Comparison of ENCODE assay signal across 8 cellular contexts in the genomic region with DNA sequence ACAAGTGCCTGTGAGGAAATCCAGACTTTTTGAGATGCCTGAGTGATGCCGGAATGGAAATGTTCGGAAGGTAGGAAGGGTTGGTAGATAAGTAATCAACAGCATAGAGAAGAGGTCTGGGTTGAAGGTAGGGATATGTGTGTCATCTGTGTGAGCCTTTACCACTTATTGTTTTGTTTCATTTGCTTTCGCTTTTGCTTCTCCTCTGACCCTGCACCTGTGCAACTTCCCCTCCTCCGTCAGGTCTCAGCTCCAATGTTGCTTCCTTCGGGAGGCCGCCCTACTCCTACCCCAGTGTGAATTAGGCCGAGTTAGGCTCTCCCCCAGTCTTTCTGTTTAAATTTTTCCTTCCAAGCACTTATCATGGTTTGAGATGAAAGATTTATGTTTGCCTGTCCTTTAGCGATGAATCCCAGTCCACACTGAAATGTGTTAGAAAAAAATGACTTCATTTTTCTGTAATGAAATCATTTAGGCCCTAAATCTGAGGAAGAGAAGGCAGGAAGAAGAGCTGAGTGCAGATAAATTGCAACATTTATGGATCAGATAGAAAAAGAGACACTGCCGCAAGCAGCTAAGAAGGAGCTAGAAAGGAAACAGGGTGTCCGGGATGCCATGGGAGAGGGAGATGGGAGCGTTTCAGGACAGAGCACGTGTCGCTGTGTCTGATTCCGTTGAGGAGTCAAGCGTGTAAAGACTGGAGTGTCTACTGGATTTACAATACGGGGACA.
A peak's percentile ranks its signal among the peaks of the same experiment; 100 is the strongest.
DNase-seq lines count a peak whose midpoint lies in the region; ATAC-seq and TF ChIP-seq lines count a peak whose summit lies in the region.

No MANE protein-coding gene starts in this region.

- H3K27ac ChIP-seq in BLaER1 = no peak overlapping the region; the same call in 1 of the 2 replicates
- peak overlapping the region; percentile 29 to 74 (median 64) for H3K27ac ChIP-seq in sigmoid colon
- no peak overlapping the region for H3K27ac ChIP-seq in endodermal cell (ENCODE audit: low read depth, low read length)

- CTCF ChIA-PET in Calu3 (lab: Charles Lee) = no interaction called here

- H3K4me1 ChIP-seq in BLaER1 (peaks cover 26% of the 10 kb centered on the region), adipocyte (ENCODE audit: control insufficient read depth, insufficient read depth, low read length) (peaks cover 22% of the 10 kb centered on the region), sigmoid colon (peaks cover 0 to 49% (median 39%) of the 10 kb centered on the region in 4 donors), endodermal cell (ENCODE audit: control insufficient read depth, insufficient read depth, low read length) (no peaks in the 10 kb centered on the region)

- no peaks in the 10 kb centered on the region for H3K9me3 ChIP-seq in BLaER1
- H3K9me3 ChIP-seq in adipocyte (ENCODE audit: control insufficient read depth, low read length) = no peaks in the 10 kb centered on the region
- no peaks in the 10 kb centered on the region for H3K9me3 ChIP-seq in sigmoid colon
- no peaks in the 10 kb centered on the region for H3K9me3 ChIP-seq in endodermal cell (ENCODE audit: control insufficient read depth, low read length)

- H3K27ac Mint-ChIP-seq in endodermal cell (no peak overlapping the region), Calu3 (ENCODE audit: unreplicated experiment) (no peak overlapping the region)

- peak; percentile 81 for ATAC-seq in GM19023 (IDR thresholded peaks at IDR 0.05; ENCODE audit: unreplicated experiment)
- peak; percentile 86 for ATAC-seq in HG03103 (IDR thresholded peaks at IDR 0.05; ENCODE audit: low read depth, unreplicated experiment)

- intact Hi-C loops in sigmoid colon (cut with DNase I) (loop anchor here (5.0 kb wide), 1 partner anchor 157 kb away; no protein-coding TSS in a partner anchor), Calu3 (cut with micrococcal nuclease; ENCODE audit: unreplicated experiment) (no loop called here)

- H3K36me3 Mint-ChIP-seq in endodermal cell (ENCODE audit: low read depth) (no peaks in the 10 kb centered on the region), Calu3 (ENCODE audit: insufficient read depth, unreplicated experiment) (no peaks in the 10 kb centered on the region)

- no peaks in the 10 kb centered on the region for H4K20me1 ChIP-seq in BLaER1

- H3K9me3 Mint-ChIP-seq in endodermal cell (no peaks in the 10 kb centered on the region), Calu3 (ENCODE audit: low read depth, unreplicated experiment) (no peaks in the 10 kb centered on the region)

- H3K4me3 Mint-ChIP-seq in endodermal cell (no peak overlapping the region), Calu3 (ENCODE audit: low read depth, unreplicated experiment) (no peak overlapping the region)

- no peaks in the 10 kb centered on the region for H3K27me3 ChIP-seq in BLaER1
- peaks cover 5% of the 10 kb centered on the region for H3K27me3 ChIP-seq in adipocyte (replicated peaks; ENCODE audit: control insufficient read depth, insufficient read depth, low read length)
- H3K27me3 ChIP-seq in sigmoid colon = no peaks in the 10 kb centered on the region
- no peaks in the 10 kb centered on the region for H3K27me3 ChIP-seq in endodermal cell (ENCODE audit: control insufficient read depth, insufficient read depth, low read length, poor library complexity, severe bottlenecking)

- H3K27me3 Mint-ChIP-seq in endodermal cell (ENCODE audit: insufficient read depth) = no peaks in the 10 kb centered on the region
- no peaks in the 10 kb centered on the region for H3K27me3 Mint-ChIP-seq in Calu3 (ENCODE audit: unreplicated experiment)

- H3K4me1 Mint-ChIP-seq in endodermal cell (peaks cover 28% of the 10 kb centered on the region), Calu3 (ENCODE audit: low read depth, unreplicated experiment) (no peaks in the 10 kb centered on the region)

- H3K4me2 ChIP-seq in BLaER1 = peak overlapping the region; percentile 64

- TF ChIP-seq EP300 in sigmoid colon (IDR thresholded peaks at IDR 0.05) = peak in 1 of 4 donors; percentile 56

- DNase-seq in adipocyte (ENCODE audit: low read depth) (no peak), sigmoid colon (no peak), endodermal cell (no peak), COLO829 (ENCODE audit: low spot score) (no peak), Calu3 (no peak)

- BruUV-seq in Calu3 (replicated peaks; lab: Mats Ljungman, UMichigan) = no TSS peak

- H3K9ac ChIP-seq in BLaER1 = no peak overlapping the region
- no peak overlapping the region for H3K9ac ChIP-seq in adipocyte (ENCODE audit: low read length)
- no peak overlapping the region for H3K9ac ChIP-seq in endodermal cell (ENCODE audit: extremely low read depth, low read length, poor library complexity, severe bottlenecking)

- H3K36me3 ChIP-seq in BLaER1 (no peaks in the 10 kb centered on the region), adipocyte (ENCODE audit: control insufficient read depth, insufficient read depth, low read length, severe bottlenecking) (no peaks in the 10 kb centered on the region), sigmoid colon (no peaks in the 10 kb centered on the region), endodermal cell (ENCODE audit: control insufficient read depth, insufficient read depth, low read length) (no peaks in the 10 kb centered on the region)

- H3K4me3 ChIP-seq in BLaER1 (no peak overlapping the region), adipocyte (ENCODE audit: low read length) (peak overlapping the region; percentile 7), sigmoid colon (peak overlapping the region in 3 of 4 donors; percentile 15 to 21 (median 18)), endodermal cell (ENCODE audit: low read length) (no peak overlapping the region)

- no peak for TF ChIP-seq CTCF in sigmoid colon (IDR thresholded peaks at IDR 0.05)
- no peak for TF ChIP-seq CTCF in endodermal cell (conservative IDR thresholded peaks at IDR 0.05)
- no peak for TF ChIP-seq CTCF in Calu3 (IDR thresholded peaks at IDR 0.05; ENCODE audit: unreplicated experiment)

- TF ChIP-seq POLR2A in sigmoid colon (IDR thresholded peaks at IDR 0.05) = no peak

- WGBS in sigmoid colon, 2 donors = 61 to 72% methylated on average over 16 of the region's 16 CpGs
- WGBS in endodermal cell (ENCODE audit: insufficient coverage in 1 of 2, insufficient read length in 1 of 2), 2 experiments = 88% methylated on average over 15 to 16 of the region's 16 CpGs

Comparison
In these comparisons a context has a peak if more than half of its experiments do, and no peak if none do; other contexts are left out.
1. H3K27ac ChIP-seq: peak in sigmoid colon (4 of 4); none in BLaER1 (single experiment) and endodermal cell (single experiment).
2. H3K4me3 ChIP-seq: peak in adipocyte (single experiment) and sigmoid colon (3 of 4); none in BLaER1 (single experiment) and endodermal cell (single experiment).